1 cellular context compared by ENCODE assay signal in the genomic region with DNA sequence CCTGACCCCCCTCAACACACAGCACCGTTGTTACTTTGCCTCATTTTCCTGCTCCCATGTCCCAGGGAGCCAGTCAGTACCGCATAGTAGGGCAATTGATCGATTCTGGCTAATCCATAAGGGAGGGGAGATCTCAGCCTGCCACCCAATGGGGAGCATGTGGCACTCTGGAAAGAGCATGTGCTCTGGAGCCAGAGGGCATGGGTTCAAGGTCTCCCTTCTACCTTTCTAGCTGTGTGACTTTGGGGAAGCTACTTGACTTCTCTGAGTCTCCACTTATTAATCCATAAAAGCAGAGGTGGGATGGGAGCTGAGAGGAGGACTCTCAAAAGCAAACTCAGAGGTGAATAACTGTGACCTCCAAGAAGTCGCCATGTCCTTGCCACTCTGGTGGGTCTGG. TPM values are rescaled to one million over a fixed set of nuclear protein-coding genes. Genes with fewer than 3 reads are reported as not detected.
"Had no signal": no experiment of that assay in that cellular context is flagged by ENCODE, and none has a peak within 500 bp of the region (broad histone marks: within the 10 kb centered on the region; RNA-seq: fewer than 3 reads in every experiment).

No MANE protein-coding gene starts in this region.

RNA-seq across cellular contexts. Expression of gene PAX8, which starts 27.5 kb away (rescaled TPM):
- total RNA-seq: hepatocyte had no signal
